ENCODE assay signal across 29 cellular contexts in the genomic region with DNA sequence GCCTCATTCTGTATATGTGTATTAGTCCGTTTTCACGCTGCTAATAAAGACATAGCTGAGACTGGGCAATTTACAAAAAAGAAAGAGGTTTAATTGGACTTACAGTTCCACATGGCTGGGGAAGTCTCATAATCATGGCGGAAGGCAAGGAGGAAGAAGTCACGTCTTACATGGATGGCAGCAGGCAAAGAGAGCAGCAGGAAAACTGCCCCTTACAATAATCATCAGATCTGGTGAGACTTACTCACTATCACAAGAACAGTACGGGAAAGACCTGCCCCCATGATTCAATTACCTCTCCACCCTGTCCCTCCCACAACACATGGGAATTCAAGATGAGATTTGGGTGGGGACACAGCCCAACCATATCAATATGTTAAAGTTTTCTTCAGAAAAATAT.
"Had no signal": no experiment of that assay in that cellular context is flagged by ENCODE, and none has a peak within 500 bp of the region (broad histone marks: within the 10 kb centered on the region; RNA-seq: fewer than 3 reads in every experiment).

No MANE protein-coding gene starts in this region.

- DNase-seq: colonic mucosa; cortex of kidney; dermis blood vessel endothelial cell; dorsolateral prefrontal cortex; effector CD4-positive, alpha-beta T cell; effector CD8-positive, alpha-beta T cell; effector memory CD4-positive, alpha-beta T cell; effector memory CD8-positive, alpha-beta T cell; endodermal cell; erythroblast; esophagus squamous epithelium; foreskin fibroblast; foreskin keratinocyte; foreskin melanocyte; gastrocnemius medialis; glutamatergic neuron; head of caudate nucleus; heart left ventricle; heart right ventricle had no signal

- H3K4me1 ChIP-seq: colonic mucosa, esophagus muscularis mucosa, esophagus squamous epithelium, foreskin keratinocyte, gastrocnemius medialis, gastroesophageal sphincter, heart left ventricle, heart right ventricle had no signal

- FAIRE-seq: colon, endometrium, endothelial cell of umbilical vein, frontal cortex had no signal

- H3K27me3 Mint-ChIP-seq: dendritic cell treated with granulocyte-macrophage colony-stimulating factor and Interleukin-4, amounts not matched to agents 40 ng/mL and 50 ng/mL, for 4 days; effector memory CD8-positive, alpha-beta T cell had no signal

- H3K4me1 Mint-ChIP-seq: endodermal cell had no signal

- H3K27me3 ChIP-seq: colonic mucosa, dorsolateral prefrontal cortex, esophagus muscularis mucosa, foreskin keratinocyte, gastrocnemius medialis, gastroesophageal sphincter, heart left ventricle, heart right ventricle had no signal

- H3K9me3 ChIP-seq: colonic mucosa, gastrocnemius medialis had no signal

- H3K4me3 ChIP-seq: colonic mucosa, coronary artery, dorsolateral prefrontal cortex, esophagus muscularis mucosa, esophagus squamous epithelium, gastrocnemius medialis, gastroesophageal sphincter, heart left ventricle, heart right ventricle had no signal

- H3K27ac Mint-ChIP-seq: dendritic cell treated with granulocyte-macrophage colony-stimulating factor and Interleukin-4, amounts not matched to agents 40 ng/mL and 50 ng/mL, for 4 days; effector memory CD8-positive, alpha-beta T cell; endodermal cell had no signal

- ATAC-seq: effector memory CD8-positive, alpha-beta T cell; esophagus mucosa; foreskin keratinocyte; gastrocnemius medialis; gastroesophageal sphincter; heart left ventricle; heart right ventricle had no signal

- H3K4me3 Mint-ChIP-seq: dendritic cell treated with granulocyte-macrophage colony-stimulating factor and Interleukin-4, amounts not matched to agents 40 ng/mL and 50 ng/mL, for 4 days; effector memory CD8-positive, alpha-beta T cell; endodermal cell had no signal

- H3K27ac ChIP-seq: colonic mucosa, coronary artery, dorsolateral prefrontal cortex, epithelial cell of prostate, esophagus muscularis mucosa, esophagus squamous epithelium, foreskin keratinocyte, gastrocnemius medialis, gastroesophageal sphincter, heart left ventricle, heart right ventricle had no signal

- H3K36me3 ChIP-seq: colonic mucosa, esophagus muscularis mucosa, esophagus squamous epithelium, gastrocnemius medialis, gastroesophageal sphincter, heart left ventricle, heart right ventricle had no signal
